1 cellular context compared by ENCODE assay signal in the genomic region with DNA sequence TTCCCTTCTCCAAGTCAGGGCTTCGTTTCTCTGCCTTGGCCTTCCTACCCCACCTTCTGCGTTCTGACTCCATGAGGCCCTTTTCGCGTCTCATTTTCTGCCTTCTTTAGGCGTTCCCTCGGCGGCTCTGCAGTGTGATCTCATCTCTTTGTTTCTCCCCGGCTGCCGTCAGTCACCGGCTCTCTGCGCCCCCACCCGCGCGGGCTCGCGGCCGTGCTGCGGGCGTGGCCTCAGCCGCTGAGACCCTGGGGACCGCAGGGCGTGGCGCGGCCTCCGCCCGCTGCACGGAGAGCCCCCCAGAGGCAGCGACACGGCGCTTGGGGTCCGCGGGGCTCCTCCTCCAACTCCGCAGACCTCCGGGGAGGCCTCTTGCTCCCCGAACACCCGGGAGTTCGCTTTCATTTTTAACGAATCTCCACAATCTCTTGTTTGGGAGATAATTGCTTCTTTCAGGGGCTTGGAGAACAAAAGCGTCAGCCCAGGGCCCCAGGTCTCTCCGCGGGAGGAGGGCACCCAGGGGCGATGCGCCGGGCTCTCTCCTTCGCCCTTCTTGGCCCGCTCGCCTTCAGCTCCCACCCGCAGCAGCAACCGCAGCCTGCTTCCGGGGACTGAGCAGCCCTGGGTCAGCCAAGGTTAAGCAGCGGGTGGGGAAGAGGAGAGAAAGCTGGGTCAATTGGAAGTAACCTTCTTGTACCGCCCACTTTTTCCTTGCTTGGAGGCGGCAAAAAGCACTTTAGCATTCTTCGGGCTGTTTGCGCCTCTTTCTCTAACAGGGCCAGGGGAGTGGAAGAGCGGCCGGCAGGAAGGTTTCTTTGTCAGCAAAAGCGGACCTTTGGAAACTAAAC.
A peak's percentile ranks its signal among the peaks of the same experiment; 100 is the strongest.
TF ChIP-seq lines count a peak whose summit lies in the region.

No MANE protein-coding gene starts in this region.

TF ChIP-seq in HepG2, 621 proteins besides CTCF, POLR2A, EP300 and RAD21 (continued from another document and continues in another):
- TF ChIP-seq DNMT1 (CRISPR knock-in tag; IDR thresholded peaks at IDR 0.05) (no peak), MEIS2 (CRISPR knock-in tag; IDR thresholded peaks at IDR 0.05) (no peak; the same call in 1 of the 2 replicates), SNRNP70 (IDR thresholded peaks at IDR 0.05; ENCODE audit: low read depth, low read length) (no peak), AFF4 (CRISPR knock-in tag; IDR thresholded peaks at IDR 0.05) (no peak), SMC3 (IDR thresholded peaks at IDR 0.05; ENCODE audit: low read length) (no peak), MEF2D (CRISPR knock-in tag; IDR thresholded peaks at IDR 0.05) (0 out of 2 replicates have a peak, but pooled peaks have one; percentile 33), POLR2AphosphoS2 (IDR thresholded peaks at IDR 0.05; ENCODE audit: low read depth, low read length) (no peak), FOXO4 (CRISPR knock-in tag; conservative IDR thresholded peaks at IDR 0.05) (no peak), NFAT5 (CRISPR knock-in tag; IDR thresholded peaks at IDR 0.05) (0 out of 2 replicates have a peak, but pooled peaks have one; percentile 45), PITX1 (CRISPR knock-in tag; IDR thresholded peaks at IDR 0.05) (no peak), NFKBIZ (CRISPR knock-in tag; IDR thresholded peaks at IDR 0.05) (no peak), HMG20A (CRISPR knock-in tag; IDR thresholded peaks at IDR 0.05; ENCODE audit: borderline replicate concordance) (no peak), NPAS2 (CRISPR knock-in tag; IDR thresholded peaks at IDR 0.05; ENCODE audit: borderline replicate concordance) (no peak), MTF2 (CRISPR knock-in tag; IDR thresholded peaks at IDR 0.05; ENCODE audit: borderline replicate concordance) (no peak), MAFG (CRISPR knock-in tag; IDR thresholded peaks at IDR 0.05) (no peak), HOXD1 (CRISPR knock-in tag; IDR thresholded peaks at IDR 0.05) (no peak), HNRNPUL1 (IDR thresholded peaks at IDR 0.05; ENCODE audit: low read depth, low read length) (no peak), ZSCAN31 (CRISPR knock-in tag; IDR thresholded peaks at IDR 0.05; ENCODE audit: low read depth) (no peak), ARNT2 (CRISPR knock-in tag; IDR thresholded peaks at IDR 0.05; ENCODE audit: low read depth) (no peak), MXI1 (IDR thresholded peaks at IDR 0.05; ENCODE audit: borderline replicate concordance, low read depth, low read length) (no peak), NFKB2 (CRISPR knock-in tag; IDR thresholded peaks at IDR 0.05; ENCODE audit: borderline replicate concordance) (peak; percentile 21; the same call in 1 of the 2 replicates), ZNF644 (CRISPR knock-in tag; IDR thresholded peaks at IDR 0.05; ENCODE audit: low read depth) (no peak)
- TF ChIP-seq, protein P1, sequence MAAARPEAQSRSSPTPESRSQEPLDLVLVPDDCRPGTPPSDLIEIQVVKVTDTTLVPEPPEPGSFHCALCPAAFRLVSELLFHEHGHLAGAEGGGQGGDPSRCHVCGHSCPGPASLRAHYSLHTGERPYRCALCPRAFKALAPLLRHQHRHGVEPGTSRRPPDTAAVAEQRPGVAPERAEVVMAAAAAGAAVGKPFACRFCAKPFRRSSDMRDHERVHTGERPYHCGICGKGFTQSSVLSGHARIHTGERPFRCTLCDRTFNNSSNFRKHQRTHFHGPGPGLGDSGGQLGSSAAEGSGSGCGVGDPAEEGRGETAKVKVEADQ (CRISPR knock-in tag; IDR thresholded peaks at IDR 0.05; ENCODE audit: borderline replicate concordance): no peak
- TF ChIP-seq, protein P2, sequence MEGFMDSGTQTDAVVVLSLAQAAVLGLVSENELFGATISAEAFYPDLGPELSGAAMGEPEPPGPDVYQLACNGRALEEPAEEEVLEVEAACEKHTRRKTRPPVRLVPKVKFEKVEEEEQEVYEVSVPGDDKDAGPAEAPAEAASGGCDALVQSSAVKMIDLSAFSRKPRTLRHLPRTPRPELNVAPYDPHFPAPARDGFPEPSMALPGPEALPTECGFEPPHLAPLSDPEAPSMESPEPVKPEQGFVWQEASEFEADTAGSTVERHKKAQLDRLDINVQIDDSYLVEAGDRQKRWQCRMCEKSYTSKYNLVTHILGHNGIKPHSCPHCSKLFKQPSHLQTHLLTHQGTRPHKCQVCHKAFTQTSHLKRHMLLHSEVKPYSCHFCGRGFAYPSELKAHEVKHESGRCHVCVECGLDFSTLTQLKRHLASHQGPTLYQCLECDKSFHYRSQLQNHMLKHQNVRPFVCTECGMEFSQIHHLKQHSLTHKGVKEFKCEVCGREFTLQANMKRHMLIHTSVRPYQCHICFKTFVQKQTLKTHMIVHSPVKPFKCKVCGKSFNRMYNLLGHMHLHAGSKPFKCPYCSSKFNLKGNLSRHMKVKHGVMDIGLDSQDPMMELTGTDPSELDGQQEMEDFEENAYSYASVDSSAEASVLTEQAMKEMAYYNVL (CRISPR knock-in tag; IDR thresholded peaks at IDR 0.05; ENCODE audit: borderline replicate concordance): no peak
- TF ChIP-seq, protein P3, sequence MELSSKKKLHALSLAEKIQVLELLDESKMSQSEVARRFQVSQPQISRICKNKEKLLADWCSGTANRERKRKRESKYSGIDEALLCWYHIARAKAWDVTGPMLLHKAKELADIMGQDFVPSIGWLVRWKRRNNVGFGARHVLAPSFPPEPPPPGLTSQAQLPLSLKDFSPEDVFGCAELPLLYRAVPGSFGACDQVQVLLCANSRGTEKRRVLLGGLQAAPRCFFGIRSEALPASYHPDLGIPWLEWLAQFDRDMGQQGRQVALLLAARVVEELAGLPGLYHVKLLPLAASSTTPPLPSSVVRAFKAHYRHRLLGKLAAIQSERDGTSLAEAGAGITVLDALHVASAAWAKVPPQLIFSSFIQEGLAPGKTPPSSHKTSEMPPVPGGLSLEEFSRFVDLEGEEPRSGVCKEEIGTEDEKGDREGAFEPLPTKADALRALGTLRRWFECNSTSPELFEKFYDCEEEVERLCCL (CRISPR knock-in tag; IDR thresholded peaks at IDR 0.05; ENCODE audit: borderline replicate concordance): no peak
- TF ChIP-seq, protein P4, sequence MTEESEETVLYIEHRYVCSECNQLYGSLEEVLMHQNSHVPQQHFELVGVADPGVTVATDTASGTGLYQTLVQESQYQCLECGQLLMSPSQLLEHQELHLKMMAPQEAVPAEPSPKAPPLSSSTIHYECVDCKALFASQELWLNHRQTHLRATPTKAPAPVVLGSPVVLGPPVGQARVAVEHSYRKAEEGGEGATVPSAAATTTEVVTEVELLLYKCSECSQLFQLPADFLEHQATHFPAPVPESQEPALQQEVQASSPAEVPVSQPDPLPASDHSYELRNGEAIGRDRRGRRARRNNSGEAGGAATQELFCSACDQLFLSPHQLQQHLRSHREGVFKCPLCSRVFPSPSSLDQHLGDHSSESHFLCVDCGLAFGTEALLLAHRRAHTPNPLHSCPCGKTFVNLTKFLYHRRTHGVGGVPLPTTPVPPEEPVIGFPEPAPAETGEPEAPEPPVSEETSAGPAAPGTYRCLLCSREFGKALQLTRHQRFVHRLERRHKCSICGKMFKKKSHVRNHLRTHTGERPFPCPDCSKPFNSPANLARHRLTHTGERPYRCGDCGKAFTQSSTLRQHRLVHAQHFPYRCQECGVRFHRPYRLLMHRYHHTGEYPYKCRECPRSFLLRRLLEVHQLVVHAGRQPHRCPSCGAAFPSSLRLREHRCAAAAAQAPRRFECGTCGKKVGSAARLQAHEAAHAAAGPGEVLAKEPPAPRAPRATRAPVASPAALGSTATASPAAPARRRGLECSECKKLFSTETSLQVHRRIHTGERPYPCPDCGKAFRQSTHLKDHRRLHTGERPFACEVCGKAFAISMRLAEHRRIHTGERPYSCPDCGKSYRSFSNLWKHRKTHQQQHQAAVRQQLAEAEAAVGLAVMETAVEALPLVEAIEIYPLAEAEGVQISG (CRISPR knock-in tag; IDR thresholded peaks at IDR 0.05): no peak
- TF ChIP-seq, protein P5, sequence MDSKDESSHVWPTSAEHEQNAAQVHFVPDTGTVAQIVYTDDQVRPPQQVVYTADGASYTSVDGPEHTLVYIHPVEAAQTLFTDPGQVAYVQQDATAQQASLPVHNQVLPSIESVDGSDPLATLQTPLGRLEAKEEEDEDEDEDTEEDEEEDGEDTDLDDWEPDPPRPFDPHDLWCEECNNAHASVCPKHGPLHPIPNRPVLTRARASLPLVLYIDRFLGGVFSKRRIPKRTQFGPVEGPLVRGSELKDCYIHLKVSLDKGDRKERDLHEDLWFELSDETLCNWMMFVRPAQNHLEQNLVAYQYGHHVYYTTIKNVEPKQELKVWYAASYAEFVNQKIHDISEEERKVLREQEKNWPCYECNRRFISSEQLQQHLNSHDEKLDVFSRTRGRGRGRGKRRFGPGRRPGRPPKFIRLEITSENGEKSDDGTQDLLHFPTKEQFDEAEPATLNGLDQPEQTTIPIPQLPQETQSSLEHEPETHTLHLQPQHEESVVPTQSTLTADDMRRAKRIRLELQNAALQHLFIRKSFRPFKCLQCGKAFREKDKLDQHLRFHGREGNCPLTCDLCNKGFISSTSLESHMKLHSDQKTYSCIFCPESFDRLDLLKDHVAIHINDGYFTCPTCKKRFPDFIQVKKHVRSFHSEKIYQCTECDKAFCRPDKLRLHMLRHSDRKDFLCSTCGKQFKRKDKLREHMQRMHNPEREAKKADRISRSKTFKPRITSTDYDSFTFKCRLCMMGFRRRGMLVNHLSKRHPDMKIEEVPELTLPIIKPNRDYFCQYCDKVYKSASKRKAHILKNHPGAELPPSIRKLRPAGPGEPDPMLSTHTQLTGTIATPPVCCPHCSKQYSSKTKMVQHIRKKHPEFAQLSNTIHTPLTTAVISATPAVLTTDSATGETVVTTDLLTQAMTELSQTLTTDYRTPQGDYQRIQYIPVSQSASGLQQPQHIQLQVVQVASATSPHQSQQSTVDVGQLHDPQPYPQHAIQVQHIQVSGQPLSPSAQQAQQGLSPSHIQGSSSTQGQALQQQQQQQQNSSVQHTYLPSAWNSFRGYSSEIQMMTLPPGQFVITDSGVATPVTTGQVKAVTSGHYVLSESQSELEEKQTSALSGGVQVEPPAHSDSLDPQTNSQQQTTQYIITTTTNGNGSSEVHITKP (CRISPR knock-in tag; IDR thresholded peaks at IDR 0.05; ENCODE audit: low read depth): no peak
